8 cellular contexts compared by ENCODE assay signal in genomic region chr14:52791204-52792096, GRCh38. TPM values are rescaled to one million over a fixed set of nuclear protein-coding genes. Genes with fewer than 3 reads are reported as not detected.
DNase-seq lines count a peak whose midpoint lies in the region; ATAC-seq lines count a peak whose summit lies in the region.

TSS of gene GNPNAT1 (minus strand) at chr14:52791607. CDS start at chr14:52784650, 6,957 bp downstream.

- DNase-seq in NCI-H748 treated with DMSO at 0.1 percent for 48 hours (lab: John Stamatoyannopoulos, UW) = peak; percentile 74
- DNase-seq in activated CD4-positive, alpha-beta T cell treated with anti-CD3 and anti-CD28 coated beads, Interleukin-2, amount 50 U/mL, for 24 hours (ENCODE audit: low read depth in 1 of 2, low spot score in 1 of 2) = peak; percentile 70 to 76
- DNase-seq in dedifferentiated amniotic fluid mesenchymal stem cell (ENCODE audit: extremely low spot score) = peak; percentile 79
- peak; percentile 95 for DNase-seq in left lobe of liver (ENCODE audit: low spot score)
- DNase-seq in stimulated activated CD4-positive, alpha-beta T cell treated with anti-CD3 and anti-CD28 coated beads, Interleukin-2, amount 100 ng/mL, for 24 hours = peak; percentile 79 to 83

- peaks cover 0 to 39% (median 6%) of the 10 kb centered on the region in 11 experiments; a peak in 8 of 22 replicates for H4K20me1 ChIP-seq in BLaER1 treated with 17β-estradiol and CSF1 and Interleukin-3, amounts not matched to agents 10 nM and 100 nM

- H3K4me3 ChIP-seq in BLaER1 treated with 17β-estradiol and CSF1 and Interleukin-3, amounts not matched to agents 10 nM and 100 nM = peak within 1 kb of the TSS; percentile 70 to 90 (median 80)

- H3K4me1 ChIP-seq in BLaER1 treated with 17β-estradiol and CSF1 and Interleukin-3, amounts not matched to agents 10 nM and 100 nM = peaks cover 25 to 45% (median 28%) of the 10 kb centered on the region in 10 experiments

- peak within 1 kb of the TSS; percentile 81 to 91 (median 85) for H3K9ac ChIP-seq in BLaER1 treated with 17β-estradiol and CSF1 and Interleukin-3, amounts not matched to agents 10 nM and 100 nM

- H3K4me2 ChIP-seq in BLaER1 treated with 17β-estradiol and CSF1 and Interleukin-3, amounts not matched to agents 10 nM and 100 nM = peak within 1 kb of the TSS; percentile 82 to 98 (median 90)

- H3K36me3 ChIP-seq in BLaER1 treated with 17β-estradiol and CSF1 and Interleukin-3, amounts not matched to agents 10 nM and 100 nM = peaks cover 0 to 19% (median under 1%) of the 10 kb centered on the region in 11 experiments; a peak in 5 of 22 replicates

- ATAC-seq in GM19351 (IDR thresholded peaks at IDR 0.05; ENCODE audit: unreplicated experiment) (peak; percentile 89), HG03521 (IDR thresholded peaks at IDR 0.05; ENCODE audit: unreplicated experiment) (peak; percentile 91), left lobe of liver (peak; percentile 90)

- H3K27ac ChIP-seq in BLaER1 treated with 17β-estradiol and CSF1 and Interleukin-3, amounts not matched to agents 10 nM and 100 nM = peak within 1 kb of the TSS; percentile 67 to 90 (median 87)

- no peaks in the 10 kb centered on the region for H3K27me3 ChIP-seq in BLaER1 treated with 17β-estradiol and CSF1 and Interleukin-3, amounts not matched to agents 10 nM and 100 nM

- H3K9me3 ChIP-seq in BLaER1 treated with 17β-estradiol and CSF1 and Interleukin-3, amounts not matched to agents 10 nM and 100 nM (replicated peaks in 1 of 11) = peaks cover under 1 to 15% (median 8%) of the 10 kb centered on the region in 11 experiments; a peak in 16 of 22 replicates

RNA-seq across cellular contexts. Expression of gene GNPNAT1, which starts in this region (rescaled TPM):
- total RNA-seq in left lobe of liver = 36.7 TPM

Comparison
In these comparisons a context has a peak if more than half of its experiments do, and no peak if none do; other contexts are left out.
1. Peak in every context shown above with its lines: DNase-seq, ATAC-seq, H3K4me3 ChIP-seq and H3K27ac ChIP-seq.